Comparison of ENCODE assay signal across 8 cellular contexts in genomic region chr5:88140396-88140862, GRCh38.
DNase-seq lines count a peak whose midpoint lies in the region; ATAC-seq, FAIRE-seq and TF ChIP-seq lines count a peak whose summit lies in the region.

No MANE protein-coding gene starts in this region.

- no peak for TF ChIP-seq CTCF in GM12864 (IDR thresholded peaks at IDR 0.05; ENCODE audit: low read depth, low read length, missing control alignments)
- TF ChIP-seq CTCF in WI38 (IDR thresholded peaks at IDR 0.05; ENCODE audit: low read depth, low read length) = no peak
- TF ChIP-seq CTCF in retinal pigment epithelial cell (conservative IDR thresholded peaks at IDR 0.05; ENCODE audit: low read depth, low read length) = no peak

- H3K27ac ChIP-seq in small intestine (ENCODE audit: low read depth in 1 of 2, low read length in 1 of 2) = no peak overlapping the region

- WGBS in small intestine, 3 donors = 6 to 8% (median 7%) methylated on average over 16 of the region's 16 CpGs

- peaks cover 0 to 15% of the 10 kb centered on the region in 2 donors for H3K27me3 ChIP-seq in small intestine (ENCODE audit: control insufficient read depth in 2 of 2, insufficient read depth in 2 of 2, low read length in 2 of 2)

- H3K4me3 ChIP-seq in GM12864 (ENCODE audit: low read depth, low read length) (peak overlapping the region; percentile 54), WI38 (ENCODE audit: low read depth, low read length) (peak overlapping the region; percentile 64), retinal pigment epithelial cell (ENCODE audit: low read length) (peak overlapping the region; percentile 64), small intestine (ENCODE audit: low read depth in 1 of 2, low read length in 2 of 2) (peak overlapping the region in 1 of 2 donors; percentile 48)

- no peak for FAIRE-seq in small intestine (lab: Jason Lieb, UNC)

- DNase-seq in GM12864 (ENCODE audit: low read depth) (no peak), hypothalamus (lab: John Stamatoyannopoulos, UW) (peak in 33 of 51 donors; percentile 13 to 89 (median 41)), retinal pigment epithelial cell (ENCODE audit: low read depth) (no peak), retina (no peak), NCI-H146 treated with DMSO at 0.1 percent for 48 hours (lab: John Stamatoyannopoulos, UW; ENCODE audit: unreplicated experiment) (no peak), small intestine (no peak)

- ATAC-seq in GM19467 (IDR thresholded peaks at IDR 0.05; ENCODE audit: unreplicated experiment) = no peak

- H3K9me3 ChIP-seq in small intestine (ENCODE audit: control insufficient read depth, low read depth) = no peaks in the 10 kb centered on the region

- peaks cover 2 to 9% of the 10 kb centered on the region in 2 donors for H3K4me1 ChIP-seq in small intestine (ENCODE audit: control insufficient read depth in 2 of 2, insufficient read depth in 1 of 2, low read depth in 1 of 2, low read length in 1 of 2)

- no peaks in the 10 kb centered on the region for H3K36me3 ChIP-seq in small intestine (ENCODE audit: control insufficient read depth in 2 of 2, insufficient read depth in 2 of 2, low read length in 2 of 2)

Comparison
In these comparisons a context has a peak if more than half of its experiments do, and no peak if none do; other contexts are left out.
1. DNase-seq: peak in hypothalamus (33 of 51); none in GM12864 (single experiment), retinal pigment epithelial cell (single experiment), retina (single experiment), NCI-H146 treated with DMSO at 0.1 percent for 48 hours (single experiment) and small intestine (single experiment).